In the genomic region with DNA sequence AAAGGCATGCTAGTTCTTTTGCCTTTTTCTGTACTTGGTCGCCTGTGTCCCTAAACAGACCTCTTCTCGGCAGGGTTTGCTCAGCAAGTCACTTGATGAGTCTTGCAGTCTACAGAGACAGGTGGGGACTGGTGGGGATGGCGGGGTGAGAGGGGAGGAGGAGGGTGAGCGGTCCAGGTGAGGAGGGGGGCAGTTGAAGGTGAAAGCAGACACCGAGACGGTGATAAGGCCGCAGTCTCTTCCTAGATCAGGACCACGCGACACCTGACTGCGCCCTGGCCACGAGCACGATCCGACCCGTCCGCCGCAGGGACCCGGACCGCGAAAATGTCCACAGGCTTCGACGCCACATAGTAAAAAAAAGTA, we compare ENCODE assay signal across 8 cellular contexts. TPM values are rescaled to one million over a fixed set of nuclear protein-coding genes. Genes with fewer than 3 reads are reported as not detected.
A peak's percentile ranks its signal among the peaks of the same experiment; 100 is the strongest.
DNase-seq lines count a peak whose midpoint lies in the region; ATAC-seq, FAIRE-seq and TF ChIP-seq lines count a peak whose summit lies in the region.

No MANE protein-coding gene starts in this region.

- no peak overlapping the region for H4K8ac ChIP-seq in mesendoderm (ENCODE audit: low read depth, low read length)

- TF ChIP-seq POLR2A in GM12891 (IDR thresholded peaks at IDR 0.05; ENCODE audit: low read depth, low read length) = no peak

- DNase-seq in GM12891 (ENCODE audit: insufficient read length, low spot score) = peak; percentile 15
- DNase-seq in PC-9 = no peak
- peak; percentile 40 for DNase-seq in cerebellum (ENCODE audit: low spot score)
- DNase-seq in mesendoderm = peak; percentile 65
- peak in 1 of 2 donors; percentile 65 for DNase-seq in tibial artery
- no peak for DNase-seq in ecto neural progenitor cell (ENCODE audit: low spot score)
- DNase-seq in activated CD8-positive, alpha-beta memory T cell treated with anti-CD3 and anti-CD28 coated beads, Interleukin-2, amount 50 U/mL, for 48 hours = no peak

- H3K23ac ChIP-seq in mesendoderm (ENCODE audit: low read length) = no peak overlapping the region

- POLR2A ChIA-PET in PC-9 (lab: Charles Lee; ENCODE audit: unreplicated experiment) = interaction anchor here (0.6 to 1.2 kb wide), 2 partner anchors 154 to 754 kb away, joined by 4 to 10 read pairs; no protein-coding TSS in a partner anchor

- no peak overlapping the region for H2BK120ac ChIP-seq in mesendoderm (ENCODE audit: low read depth, low read length)

- peaks cover 1% of the 10 kb centered on the region for H3K79me1 ChIP-seq in mesendoderm (ENCODE audit: low read length)

- no peak for FAIRE-seq in GM12891 (lab: Jason Lieb, UNC)

- H2BK5ac ChIP-seq in mesendoderm (ENCODE audit: low read length) = no peak overlapping the region

- peak overlapping the region; percentile 79; the same call in 1 of the 2 replicates for H3K27ac ChIP-seq in PC-9
- no peak overlapping the region for H3K27ac ChIP-seq in mesendoderm (ENCODE audit: low read depth, low read length)
- H3K27ac ChIP-seq in tibial artery = peak overlapping the region; percentile 68 to 82

- H2AFZ ChIP-seq in PC-9 = peak overlapping the region; percentile 83

- no peak overlapping the region for H3K4ac ChIP-seq in mesendoderm (ENCODE audit: low read depth, low read length)

- intact Hi-C loops in PC-9 (cut with micrococcal nuclease; ENCODE audit: unreplicated experiment) = loop anchor here (1.0 to 5.0 kb wide), 3 partner anchors 101 to 754 kb away; a partner anchor contains a TSS
- intact Hi-C loops in tibial artery (cut with DNase I; ENCODE audit: low total_unique reads) = no loop called here

- CTCF ChIA-PET in PC-9 (lab: Charles Lee) = no interaction called here

- BruUV-seq in PC-9 (replicated peaks; lab: Mats Ljungman, UMichigan) = no TSS peak

- H3K36me3 ChIP-seq in PC-9 (ENCODE audit: low read depth) (peaks cover 25% of the 10 kb centered on the region), mesendoderm (ENCODE audit: control insufficient read depth, insufficient read depth, low read length) (no peaks in the 10 kb centered on the region), tibial artery (peaks cover 5 to 12% (median 7%) of the 10 kb centered on the region in 3 donors)

- H3F3A ChIP-seq in PC-9 (ENCODE audit: insufficient read depth, low read depth) = no peaks in the 10 kb centered on the region

- WGBS in mesendoderm (ENCODE audit: extremely low coverage, insufficient coverage, low lambda C conversion rate) = no CpG with 5 or more reads among the region's 21 CpGs

- H3K9me3 ChIP-seq in PC-9 (ENCODE audit: insufficient read depth, low read depth) = no peaks in the 10 kb centered on the region
- H3K9me3 ChIP-seq in tibial artery = no peaks in the 10 kb centered on the region

- H4K20me1 ChIP-seq in PC-9 (ENCODE audit: insufficient read depth) = peaks cover 18% of the 10 kb centered on the region

- H3K4me3 ChIP-seq in PC-9 (peak overlapping the region; percentile 85), mesendoderm (ENCODE audit: low read length) (peak overlapping the region; percentile 42), tibial artery (peak overlapping the region; percentile 72 to 77)

- H3K56ac ChIP-seq in mesendoderm (ENCODE audit: low read length) = peak overlapping the region; percentile 92

- no peaks in the 10 kb centered on the region for H3K27me3 ChIP-seq in PC-9 (ENCODE audit: insufficient read depth, low read depth)
- H3K27me3 ChIP-seq in mesendoderm (ENCODE audit: insufficient read depth, low read length, poor library complexity) = no peaks in the 10 kb centered on the region
- no peaks in the 10 kb centered on the region for H3K27me3 ChIP-seq in tibial artery

- H2BK15ac ChIP-seq in mesendoderm (replicated peaks; ENCODE audit: low read depth) = no peak overlapping the region

- H2AK5ac ChIP-seq in mesendoderm (ENCODE audit: low read length) = no peak overlapping the region

- no peak overlapping the region for H4K5ac ChIP-seq in mesendoderm (ENCODE audit: low read length)

- H3K4me2 ChIP-seq in PC-9 (peak overlapping the region; percentile 91), mesendoderm (ENCODE audit: low read length) (peak overlapping the region; percentile 68)

- no peak for TF ChIP-seq CTCF in PC-9 (conservative IDR thresholded peaks at IDR 0.05)
- TF ChIP-seq CTCF in tibial artery (IDR thresholded peaks at IDR 0.05) = no peak

- no peaks in the 10 kb centered on the region for H3K9me2 ChIP-seq in PC-9 (ENCODE audit: insufficient read depth)

- peak; percentile 8 for ATAC-seq in HG02623 (IDR thresholded peaks at IDR 0.05; ENCODE audit: unreplicated experiment)

- peak overlapping the region; percentile 82 for H3K9ac ChIP-seq in mesendoderm (ENCODE audit: low read length)

- peak overlapping the region; percentile 28 for H3K18ac ChIP-seq in mesendoderm (ENCODE audit: low read length)

- H3K4me1 ChIP-seq in PC-9 (replicated peaks; ENCODE audit: insufficient read depth) (peaks cover 18% of the 10 kb centered on the region), mesendoderm (ENCODE audit: control insufficient read depth, low read depth, low read length) (no peaks in the 10 kb centered on the region), tibial artery (peaks cover 0 to 12% (median 2%) of the 10 kb centered on the region in 4 donors)

- peaks cover 12% of the 10 kb centered on the region for H3K79me2 ChIP-seq in PC-9 (ENCODE audit: low read depth)
- H3K79me2 ChIP-seq in mesendoderm (ENCODE audit: control insufficient read depth, insufficient read depth, low read length) = peaks cover 12% of the 10 kb centered on the region

TF ChIP-seq in GM12891, 5 proteins besides CTCF, POLR2A, EP300 and RAD21:
- no peak for TF ChIP-seq TAF1 (IDR thresholded peaks at IDR 0.05; ENCODE audit: low read depth, low read length)

RNA-seq across cellular contexts. Expression of a gene that starts 0.6 kb away (rescaled TPM):
- 45.1 TPM for polyA plus RNA-seq in GM12891 (2012; ENCODE audit: low read depth, missing spikeins)
- total RNA-seq in PC-9 (2021) (173 and 199 TPM in 2 replicates), cerebellum (30.8 TPM)
- 136 TPM for polyA plus RNA-seq in mesendoderm (2013, experiment 1 of 2)
- polyA plus RNA-seq in mesendoderm (2013, experiment 2 of 2) = 135 TPM

Comparison
In these comparisons a context has a peak if more than half of its experiments do, and no peak if none do; other contexts are left out.
1. DNase-seq: peak in GM12891 (single experiment), cerebellum (single experiment) and mesendoderm (single experiment); none in PC-9 (0 of 2), ecto neural progenitor cell (single experiment) and activated CD8-positive, alpha-beta memory T cell treated with anti-CD3 and anti-CD28 coated beads, Interleukin-2, amount 50 U/mL, for 48 hours (single experiment).
2. Peak in every context shown above with its lines, with median percentiles within 50 percentile points of each other: H3K4me3 ChIP-seq.